ENCODE assay signal across 8 cellular contexts in genomic region chr1:231460614-231461013, GRCh38. TPM values are rescaled to one million over a fixed set of nuclear protein-coding genes. Genes with fewer than 3 reads are reported as not detected.
DNase-seq lines count a peak whose midpoint lies in the region; ATAC-seq and TF ChIP-seq lines count a peak whose summit lies in the region.

No MANE protein-coding gene starts in this region.

- H2AFZ ChIP-seq in smooth muscle cell (ENCODE audit: low read depth) (no peak overlapping the region), osteoblast (ENCODE audit: low read length) (no peak overlapping the region)

- H3K27me3 ChIP-seq in smooth muscle cell (ENCODE audit: low read depth) (no peaks in the 10 kb centered on the region), osteoblast (ENCODE audit: insufficient read depth, low read length) (no peaks in the 10 kb centered on the region)

- no peaks in the 10 kb centered on the region for H3K9me3 ChIP-seq in smooth muscle cell (replicated peaks; ENCODE audit: low read depth)
- no peaks in the 10 kb centered on the region for H3K9me3 ChIP-seq in osteoblast (ENCODE audit: low read depth, low read length)

- H3K79me2 ChIP-seq in smooth muscle cell (ENCODE audit: low read depth): no peaks in the 10 kb centered on the region
- no peaks in the 10 kb centered on the region for H3K79me2 ChIP-seq in osteoblast (ENCODE audit: insufficient read depth, low read length)

- peak overlapping the region; percentile 72 for H3K27ac Mint-ChIP-seq in activated CD8-positive, alpha-beta memory T cell treated with anti-CD3 and anti-CD28 coated beads, Interleukin-2, amount 10 ng/mL, durations not matched to agents 7 days and 5 days

- CTCF ChIA-PET in activated CD8-positive, alpha-beta memory T cell treated with anti-CD3 and anti-CD28 coated beads, Interleukin-2, amount 10 ng/mL, durations not matched to agents 7 days and 5 days (lab: Charles Lee): interaction anchor here (0.6 kb wide), 1 partner anchor 39 kb away, joined by 3 read pairs; the partner anchor contains the start of gene EGLN1

- peaks cover 30% of the 10 kb centered on the region for H3K4me1 Mint-ChIP-seq in activated CD8-positive, alpha-beta memory T cell treated with anti-CD3 and anti-CD28 coated beads, Interleukin-2, amount 10 ng/mL, durations not matched to agents 7 days and 5 days

- DNase-seq in activated CD8-positive, alpha-beta memory T cell treated with anti-CD3 and anti-CD28 coated beads, Interleukin-2, amount 10 ng/mL, durations not matched to agents 7 days and 5 days: peak; percentile 91
- DNase-seq in stimulated activated CD4-positive, alpha-beta T cell treated with anti-CD3 and anti-CD28 coated beads, Interleukin-12 subunit alpha, Interleukin-12 subunit beta, amount 100 ng/mL, for 24 hours (ENCODE audit: low read depth in 2 of 2): peak; percentile 32 to 33
- DNase-seq in smooth muscle cell (lab: John Stamatoyannopoulos, UW; ENCODE audit: unreplicated experiment): no peak
- no peak for DNase-seq in DMS53 treated with DMSO at 0.1 percent for 48 hours (lab: John Stamatoyannopoulos, UW; ENCODE audit: unreplicated experiment)
- DNase-seq in occipital lobe (lab: John Stamatoyannopoulos, UW): no peak
- DNase-seq in osteoblast (ENCODE audit: insufficient read length, low spot score, missing footprints): no peak

- H3K4me2 ChIP-seq in smooth muscle cell: no peak overlapping the region
- H3K4me2 ChIP-seq in osteoblast (ENCODE audit: insufficient read depth, low read length): no peak overlapping the region

- peak overlapping the region; percentile 19 for H3K4me3 Mint-ChIP-seq in activated CD8-positive, alpha-beta memory T cell treated with anti-CD3 and anti-CD28 coated beads, Interleukin-2, amount 10 ng/mL, durations not matched to agents 7 days and 5 days

- no peak for TF ChIP-seq CTCF in smooth muscle cell (IDR thresholded peaks at IDR 0.05; ENCODE audit: borderline replicate concordance, insufficient read depth, poor library complexity, severe bottlenecking)
- TF ChIP-seq CTCF in osteoblast (IDR thresholded peaks at IDR 0.05; ENCODE audit: extremely low read depth, low read depth, low read length): no peak

- H3K27me3 Mint-ChIP-seq in activated CD8-positive, alpha-beta memory T cell treated with anti-CD3 and anti-CD28 coated beads, Interleukin-2, amount 10 ng/mL, durations not matched to agents 7 days and 5 days: peaks cover 77% of the 10 kb centered on the region

- H3K9ac ChIP-seq in smooth muscle cell (ENCODE audit: low read depth): no peak overlapping the region

- ATAC-seq in GM19023 (IDR thresholded peaks at IDR 0.05; ENCODE audit: unreplicated experiment) (peak; percentile 79), HG03575 (IDR thresholded peaks at IDR 0.05; ENCODE audit: extremely low read depth, insufficient number of reproducible peaks, low FRiP score, unreplicated experiment) (peak; percentile 46)
- peak; percentile 83 for ATAC-seq in activated CD8-positive, alpha-beta memory T cell treated with anti-CD3 and anti-CD28 coated beads, Interleukin-2, amount 10 ng/mL, durations not matched to agents 7 days and 5 days

- H3K4me3 ChIP-seq in smooth muscle cell (no peak overlapping the region), osteoblast (ENCODE audit: insufficient read depth, low read length) (no peak overlapping the region)

- H4K20me1 ChIP-seq in smooth muscle cell (ENCODE audit: low read depth): no peaks in the 10 kb centered on the region
- H4K20me1 ChIP-seq in osteoblast (ENCODE audit: insufficient read depth, low read length): no peaks in the 10 kb centered on the region

- peaks cover 5% of the 10 kb centered on the region for H3K9me3 Mint-ChIP-seq in activated CD8-positive, alpha-beta memory T cell treated with anti-CD3 and anti-CD28 coated beads, Interleukin-2, amount 10 ng/mL, durations not matched to agents 7 days and 5 days (ENCODE audit: low read depth)

- H3K27ac ChIP-seq in smooth muscle cell (ENCODE audit: low read depth) (no peak overlapping the region), osteoblast (ENCODE audit: low read depth, low read length) (no peak overlapping the region)

- H3K36me3 ChIP-seq in smooth muscle cell (ENCODE audit: low read depth) (no peaks in the 10 kb centered on the region), osteoblast (ENCODE audit: insufficient read depth, low read length) (no peaks in the 10 kb centered on the region)

- H3F3A ChIP-seq in smooth muscle cell (ENCODE audit: low read depth): no peaks in the 10 kb centered on the region

- WGBS in smooth muscle cell (ENCODE audit: low lambda C conversion rate): 54% methylated on average over 2 of the region's 2 CpGs

- H3K4me1 ChIP-seq in smooth muscle cell (ENCODE audit: low read depth) (no peaks in the 10 kb centered on the region), osteoblast (ENCODE audit: insufficient read depth, low read length) (no peaks in the 10 kb centered on the region)

- peaks cover 34% of the 10 kb centered on the region for H3K36me3 Mint-ChIP-seq in activated CD8-positive, alpha-beta memory T cell treated with anti-CD3 and anti-CD28 coated beads, Interleukin-2, amount 10 ng/mL, durations not matched to agents 7 days and 5 days

RNA-seq across cellular contexts. Expression of gene EGLN1, which starts 38.5 kb away (rescaled TPM):
- 10 to 100 TPM; 22.3 to 30.1 TPM for total RNA-seq in activated CD8-positive, alpha-beta memory T cell treated with anti-CD3 and anti-CD28 coated beads, Interleukin-2, amount 10 ng/mL, durations not matched to agents 7 days and 5 days
- total RNA-seq in smooth muscle cell (36.8 and 38.5 TPM in 2 replicates), occipital lobe (83.1 TPM), osteoblast (32.1 and 52.5 TPM in 2 replicates)
- 15.7 and 21.2 TPM in 2 replicates for polyA plus RNA-seq in smooth muscle cell

Comparison
In these comparisons a context has a peak if more than half of its experiments do, and no peak if none do; other contexts are left out.
1. DNase-seq: peak in activated CD8-positive, alpha-beta memory T cell treated with anti-CD3 and anti-CD28 coated beads, Interleukin-2, amount 10 ng/mL, durations not matched to agents 7 days and 5 days (single experiment) and stimulated activated CD4-positive, alpha-beta T cell treated with anti-CD3 and anti-CD28 coated beads, Interleukin-12 subunit alpha, Interleukin-12 subunit beta, amount 100 ng/mL, for 24 hours (2 of 2); none in smooth muscle cell (single experiment), DMS53 treated with DMSO at 0.1 percent for 48 hours (single experiment), occipital lobe (single experiment) and osteoblast (single experiment).
2. Peak in every context shown above with its lines, with median percentiles within 50 percentile points of each other: ATAC-seq.